In the genomic region with DNA sequence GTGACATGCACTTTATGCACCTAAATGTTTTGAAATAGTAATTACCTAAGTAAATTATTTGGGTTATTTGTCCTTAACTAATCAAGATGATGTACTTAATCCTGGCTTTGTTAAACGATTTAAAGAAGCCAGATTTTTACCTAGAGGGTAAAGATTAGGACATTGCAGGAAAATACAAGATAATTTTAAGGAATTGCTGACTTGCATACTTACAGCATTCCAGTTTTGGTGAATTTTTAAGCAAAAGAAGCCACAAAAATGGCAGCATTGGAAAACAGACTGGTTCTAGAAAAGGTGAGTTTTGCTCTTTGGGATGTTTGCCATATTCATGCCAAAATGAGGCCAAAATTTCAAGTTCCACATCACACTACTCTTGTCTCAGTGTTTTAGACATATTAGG, we compare ENCODE assay signal across 20 cellular contexts. TPM values are rescaled to one million over a fixed set of nuclear protein-coding genes. Genes with fewer than 3 reads are reported as not detected.
"Had no signal": no experiment of that assay in that cellular context is flagged by ENCODE, and none has a peak within 500 bp of the region (broad histone marks: within the 10 kb centered on the region; RNA-seq: fewer than 3 reads in every experiment).

No MANE protein-coding gene starts in this region.

- H3K4me3 ChIP-seq: colonic mucosa, heart right ventricle, right atrium auricular region, suprapubic skin, thyroid gland had no signal

- H3K4me1 ChIP-seq: colonic mucosa had no signal

- H3K27ac Mint-ChIP-seq: naive thymus-derived CD4-positive, alpha-beta T cell; type B pancreatic cell had no signal

- H3K27me3 Mint-ChIP-seq: naive thymus-derived CD4-positive, alpha-beta T cell; type B pancreatic cell had no signal

- H3K9me3 ChIP-seq: colonic mucosa, heart right ventricle, neutrophil, right atrium auricular region, suprapubic skin, thyroid gland had no signal

- H3K27ac ChIP-seq: colonic mucosa, neutrophil, right atrium auricular region, suprapubic skin, thyroid gland had no signal

- H3K27me3 ChIP-seq: colonic mucosa, heart right ventricle, neutrophil, right atrium auricular region, suprapubic skin, thyroid gland had no signal

- ATAC-seq: heart right ventricle; naive thymus-derived CD4-positive, alpha-beta T cell; stimulated activated naive CD8-positive, alpha-beta T cell treated with anti-CD3 and anti-CD28 coated beads, Interleukin-15, Interleukin-2, amounts not matched to agents 100 U/mL and 50 U/mL, for 24 hours had no signal

- H3K4me3 Mint-ChIP-seq: naive thymus-derived CD4-positive, alpha-beta T cell; type B pancreatic cell had no signal

- DNase-seq: colonic mucosa; dermis blood vessel endothelial cell; foreskin melanocyte; heart right ventricle; hypothalamus; kidney glomerular epithelial cell; mammary epithelial cell; naive thymus-derived CD4-positive, alpha-beta T cell; posterior cingulate gyrus; small intestine; stimulated activated CD4-positive, alpha-beta T cell treated with anti-CD3 and anti-CD28 coated beads, Interleukin-12 subunit alpha, Interleukin-12 subunit beta, amount 100 ng/mL, for 4 hours; stimulated activated CD4-positive, alpha-beta T cell treated with anti-CD3 and anti-CD28 coated beads, Interleukin-2, amount 100 ng/mL, for 48 hours; stimulated activated naive CD8-positive, alpha-beta T cell treated with anti-CD3 and anti-CD28 coated beads, Interleukin-15, Interleukin-2, amounts not matched to agents 100 U/mL and 50 U/mL, for 24 hours; thyroid gland had no signal

- H3K36me3 ChIP-seq: colonic mucosa had no signal

- H3K9me3 Mint-ChIP-seq: type B pancreatic cell had no signal

RNA-seq across cellular contexts. Expression of gene SLC26A4, which starts 47.2 kb away (rescaled TPM):
- total RNA-seq: mononuclear cell had no signal
- polyA plus RNA-seq: naive thymus-derived CD4-positive, alpha-beta T cell; neural cell had no signal
